In the genomic region with DNA sequence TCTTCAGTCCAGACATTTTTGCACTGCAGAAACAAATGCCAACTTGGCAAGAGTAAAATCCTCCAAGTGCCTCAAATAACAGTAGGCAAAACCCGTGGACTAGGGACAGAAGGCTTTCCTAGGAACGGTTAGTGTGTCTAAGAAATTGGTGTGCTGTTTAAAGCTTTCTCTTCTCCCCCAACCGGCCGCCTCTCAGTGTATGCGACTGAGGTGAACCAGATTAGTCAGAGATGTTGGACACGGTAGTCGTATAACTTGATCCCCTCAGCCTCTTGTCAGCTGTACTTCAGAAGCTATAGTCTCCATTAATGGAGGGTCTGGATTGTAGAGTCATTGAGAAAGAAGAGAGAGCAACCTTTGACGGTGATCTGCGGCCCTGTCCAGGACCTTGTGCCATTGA, we compare ENCODE assay signal across 27 cellular contexts. TPM values are rescaled to one million over a fixed set of nuclear protein-coding genes. Genes with fewer than 3 reads are reported as not detected.
DNase-seq lines count a peak whose midpoint lies in the region; ATAC-seq, FAIRE-seq and TF ChIP-seq lines count a peak whose summit lies in the region.
"Had no signal": no experiment of that assay in that cellular context is flagged by ENCODE, and none has a peak within 500 bp of the region (broad histone marks: within the 10 kb centered on the region; RNA-seq: fewer than 3 reads in every experiment).

No MANE protein-coding gene starts in this region.

- dilution Hi-C loops in keratinocyte (cut with MboI; ENCODE audit: extremely low pct_ligation_motif_present, low sequenced_read_pairs) = no loop called here

- H3K9me3 ChIP-seq in HCT116 (ENCODE audit: control insufficient read depth in 1 of 2, insufficient read depth in 1 of 2, low read depth in 1 of 2, low read length in 2 of 2) (no peaks in the 10 kb centered on the region), SJCRH30 (replicated peaks) (no peaks in the 10 kb centered on the region), keratinocyte (ENCODE audit: control insufficient read depth, low read depth, low read length) (no peaks in the 10 kb centered on the region), skeletal muscle tissue (ENCODE audit: control insufficient read depth in 3 of 3, low read length in 3 of 3) (no peaks in the 10 kb centered on the region)
- H3K9me3 ChIP-seq: left lung, mucosa of descending colon, SK-N-SH had no signal

- H2AFZ ChIP-seq in HCT116 (ENCODE audit: low read depth, low read length, poor library complexity, severe bottlenecking) (no peak overlapping the region), keratinocyte (ENCODE audit: control insufficient read depth, low read length) (no peak overlapping the region)
- H2AFZ ChIP-seq: hepatocyte had no signal

- no TSS peak for BruUV-seq in HCT116 (replicated peaks; lab: Mats Ljungman, UMichigan)

- H3K27me3 ChIP-seq in HCT116 (ENCODE audit: insufficient read depth, low read length) = no peaks in the 10 kb centered on the region
- H3K27me3 ChIP-seq in SJCRH30 = no peaks in the 10 kb centered on the region
- no peaks in the 10 kb centered on the region for H3K27me3 ChIP-seq in keratinocyte (ENCODE audit: control insufficient read depth, extremely low read depth, insufficient read depth, low read length)
- no peaks in the 10 kb centered on the region for H3K27me3 ChIP-seq in skeletal muscle tissue (ENCODE audit: control insufficient read depth in 3 of 3, insufficient read depth in 3 of 3, low read length in 3 of 3)
- H3K27me3 ChIP-seq: cardiac muscle cell, hepatocyte, left lung had no signal

- no peak for TF ChIP-seq RAD21 in HCT116 (IDR thresholded peaks at IDR 0.05; ENCODE audit: low read depth)

- H3K36me3 ChIP-seq in HCT116 (ENCODE audit: control insufficient read depth in 1 of 2, insufficient read depth in 2 of 2, low read length in 2 of 2) (no peaks in the 10 kb centered on the region), SJCRH30 (no peaks in the 10 kb centered on the region), keratinocyte (ENCODE audit: control insufficient read depth in 2 of 2, extremely low read depth in 1 of 2, insufficient read depth in 2 of 2, low read length in 2 of 2) (peaks cover 0 to 1% of the 10 kb centered on the region in 2 experiments), skeletal muscle tissue (ENCODE audit: control insufficient read depth in 3 of 3, insufficient read depth in 3 of 3, low read length in 3 of 3) (no peaks in the 10 kb centered on the region)
- H3K36me3 ChIP-seq: cardiac muscle cell, left lung had no signal

- CTCF ChIA-PET in HCT116 (lab: Charles Lee) = no interaction called here

- H3K27ac Mint-ChIP-seq in activated naive CD4-positive, alpha-beta T cell treated with anti-CD3 and anti-CD28 coated beads, Interleukin-2, amount 50 U/mL, for 72 hours = no peak overlapping the region
- H3K27ac Mint-ChIP-seq: IgD-negative memory B cell, T-helper 17 cell had no signal

- H3K27ac ChIP-seq in HCT116 (ENCODE audit: low read depth, low read length) = no peak overlapping the region
- peak overlapping the region; percentile 32 for H3K27ac ChIP-seq in SJCRH30
- H3K27ac ChIP-seq in keratinocyte (ENCODE audit: control insufficient read depth, insufficient read depth, low read length) = peak overlapping the region; percentile 48
- H3K27ac ChIP-seq in skeletal muscle tissue (ENCODE audit: low read depth, low read length) = no peak overlapping the region
- H3K27ac ChIP-seq: cardiac muscle cell, hepatocyte, left lung, RWPE1 had no signal

- no peaks in the 10 kb centered on the region for H3K9me2 ChIP-seq in HCT116 (ENCODE audit: insufficient read depth)
- H3K9me2 ChIP-seq: SK-N-SH had no signal

- H3K9ac ChIP-seq in HCT116 (ENCODE audit: low read length) (no peak overlapping the region), keratinocyte (ENCODE audit: control insufficient read depth, extremely low read depth, insufficient read depth, low read length) (peak overlapping the region; percentile 54), skeletal muscle tissue (ENCODE audit: low read depth in 1 of 3, low read length in 3 of 3) (peak overlapping the region in 2 of 3 donors; percentile 33 to 71)
- H3K9ac ChIP-seq: SK-N-SH had no signal

- intact Hi-C loops in HCT116 (cut with micrococcal nuclease) = no loop called here

- no peaks in the 10 kb centered on the region for H3K9me3 Mint-ChIP-seq in activated naive CD4-positive, alpha-beta T cell treated with anti-CD3 and anti-CD28 coated beads, Interleukin-2, amount 50 U/mL, for 72 hours

- RAD21 ChIA-PET in HCT116 (lab: Charles Lee; ENCODE audit: low non-redundant PET in 1 of 2, low total read pairs in 2 of 2, uncharacterized antibody in 2 of 2, unreplicated experiment in 2 of 2) = no interaction called here

- no peak for TF ChIP-seq CTCF in HCT116 (IDR thresholded peaks at IDR 0.05 in 2 of 3, conservative IDR thresholded peaks at IDR 0.05 in 1 of 3; ENCODE audit: borderline replicate concordance in 1 of 3, insufficient read depth in 1 of 3, low read depth in 2 of 3, low read length in 2 of 3)
- TF ChIP-seq CTCF in keratinocyte (optimal IDR thresholded peaks at IDR 0.05 in 1 of 3, IDR thresholded peaks at IDR 0.05 in 1 of 3, conservative IDR thresholded peaks at IDR 0.05 in 1 of 3; ENCODE audit: extremely low read depth in 1 of 3, insufficient read depth in 2 of 3, low read length in 3 of 3) = no peak

- POLR2A ChIA-PET in HCT116 (lab: Charles Lee) = no interaction called here

- H3K4me3 ChIP-seq in HCT116 (replicated peaks in 1 of 2; ENCODE audit: low read depth in 1 of 2, low read length in 2 of 2) (no peak overlapping the region), SJCRH30 (no peak overlapping the region), keratinocyte (ENCODE audit: control insufficient read depth in 2 of 3, extremely low read depth in 1 of 3, insufficient read depth in 2 of 3, low read depth in 1 of 3, low read length in 3 of 3) (no peak overlapping the region), skeletal muscle tissue (ENCODE audit: low read length in 3 of 3) (peak overlapping the region; percentile 1 to 37 (median 36))
- H3K4me3 ChIP-seq: cardiac muscle cell, hepatocyte, left lung, mucosa of descending colon, skin epidermis had no signal

- H3K36me3 Mint-ChIP-seq in activated naive CD4-positive, alpha-beta T cell treated with anti-CD3 and anti-CD28 coated beads, Interleukin-2, amount 50 U/mL, for 72 hours = peaks cover 6 to 9% of the 10 kb centered on the region in 2 donors

- no peak for DNase-seq in HCT116 (ENCODE audit: low read depth, low spot score)
- peak; percentile 26 to 50 for DNase-seq in SJCRH30
- DNase-seq in keratinocyte (ENCODE audit: low read depth, low spot score) = no peak
- DNase-seq in ecto neural progenitor cell (ENCODE audit: low spot score) = no peak
- DNase-seq in activated naive CD4-positive, alpha-beta T cell treated with anti-CD3 and anti-CD28 coated beads, Interleukin-2, amount 50 U/mL, for 72 hours (ENCODE audit: low spot score in 2 of 2) = no peak
- DNase-seq in amygdala (lab: John Stamatoyannopoulos, UW) = no peak
- DNase-seq: activated CD4-positive, alpha-beta T cell treated with anti-CD3 and anti-CD28 coated beads for 4 hours; activated T-cell treated with anti-CD3 and anti-CD28 coated beads, Interleukin-2, amount 50 U/mL, for 4 hours; C1 segment of cervical spinal cord; foreskin fibroblast; left lung; mucosa of descending colon; NCI-H1092 treated with DMSO at 0.1 percent for 48 hours; NCI-H187 treated with DMSO at 0.1 percent for 48 hours; NCI-H345; NCI-H774; SK-N-SH; substantia nigra; T-helper 17 cell had no signal

- no peak for TF ChIP-seq POLR2A in HCT116 (IDR thresholded peaks at IDR 0.05; ENCODE audit: borderline replicate concordance, extremely low read depth, insufficient read depth, insufficient read length)

- ATAC-seq in HCT116 (no peak), GM21515 (IDR thresholded peaks at IDR 0.05; ENCODE audit: unreplicated experiment) (no peak)
- ATAC-seq in activated naive CD4-positive, alpha-beta T cell treated with anti-CD3 and anti-CD28 coated beads, Interleukin-2, amount 50 U/mL, for 72 hours = no peak
- ATAC-seq: activated T-cell treated with anti-CD3 and anti-CD28 coated beads, Interleukin-2, amount 50 U/mL, for 4 hours; left lung; mucosa of descending colon; T-helper 17 cell had no signal

- H3K4me1 ChIP-seq in HCT116 (ENCODE audit: control insufficient read depth in 1 of 2, insufficient read depth in 2 of 2, low read length in 2 of 2) = peaks cover 47 to 58% of the 10 kb centered on the region in 2 experiments
- peaks cover 17% of the 10 kb centered on the region for H3K4me1 ChIP-seq in SJCRH30
- peaks cover 76% of the 10 kb centered on the region for H3K4me1 ChIP-seq in keratinocyte (ENCODE audit: control insufficient read depth, extremely low read depth, insufficient read depth, low read length)
- peaks cover 31 to 39% (median 31%) of the 10 kb centered on the region in 3 donors for H3K4me1 ChIP-seq in skeletal muscle tissue (ENCODE audit: control insufficient read depth in 3 of 3, insufficient read depth in 3 of 3, low read length in 3 of 3)

- 0 out of 2 replicates have a peak overlapping the region, but pooled peaks have one; percentile 20 for H3K4me2 ChIP-seq in HCT116 (ENCODE audit: low read length)
- peak overlapping the region; percentile 68 for H3K4me2 ChIP-seq in keratinocyte (ENCODE audit: control insufficient read depth, extremely low read depth, insufficient read depth, low read depth, low read length)
- H3K4me2 ChIP-seq: hepatocyte, SK-N-SH had no signal

- peak; percentile 71 for FAIRE-seq in keratinocyte (lab: Jason Lieb, UNC)
- FAIRE-seq: D721Med had no signal

- H3K79me2 ChIP-seq in HCT116 (ENCODE audit: insufficient read depth, low read length) (peaks cover 80% of the 10 kb centered on the region), keratinocyte (ENCODE audit: control insufficient read depth, insufficient read depth, low read length) (peaks cover 78% of the 10 kb centered on the region)

- no peaks in the 10 kb centered on the region for H4K20me1 ChIP-seq in HCT116 (ENCODE audit: insufficient read depth)
- no peaks in the 10 kb centered on the region for H4K20me1 ChIP-seq in keratinocyte (ENCODE audit: control insufficient read depth, extremely low read depth, insufficient read depth, low read length)

- peaks cover 2% of the 10 kb centered on the region for H3K9me1 ChIP-seq in keratinocyte (ENCODE audit: control insufficient read depth, extremely low read depth, insufficient read depth, low read length)

TF ChIP-seq in HCT116, 20 proteins besides CTCF, POLR2A, EP300 and RAD21:
- no peak for TF ChIP-seq EZH2 (IDR thresholded peaks at IDR 0.05)

RNA-seq across cellular contexts. Expression of a gene that starts 21.7 kb away (rescaled TPM):
- total RNA-seq in HCT116 (2021; ENCODE audit: unreplicated experiment) (102 TPM), skeletal muscle tissue (49.1 TPM)
- polyA plus RNA-seq in HCT116 (2012) = 33.8 and 36.6 TPM in 2 replicates
- 51.9 and 53.5 TPM in 2 replicates for total RNA-seq in SJCRH30 (2014; rRNA removed; shearing (Covaris generic))
- polyA plus RNA-seq in keratinocyte = 53.6 to 83.5 TPM (median 62.0 TPM) in 3 replicates
- 74.9 TPM for polyA plus RNA-seq in keratinocyte (2011; ENCODE audit: low read depth)
- 32.0 and 75.4 TPM in 2 replicates for polyA plus RNA-seq in keratinocyte (2011; cell fraction: cytosol; rRNA removed)
- 101 and 133 TPM in 2 replicates for polyA plus RNA-seq in keratinocyte (2011; cell fraction: nucleus; rRNA removed)
- polyA plus RNA-seq in keratinocyte (2012; ENCODE audit: low replicate concordance) = 25.4 and 60.2 TPM in 2 replicates
- polyA minus RNA-seq in keratinocyte = 48.5 to 186 TPM (median 78.5 TPM) in 3 replicates
- polyA minus RNA-seq in keratinocyte (2011; cell fraction: cytosol; rRNA and poly(A)+ RNA removed) = 37.2 TPM
- 116 and 242 TPM in 2 replicates for polyA minus RNA-seq in keratinocyte (2011; cell fraction: nucleus; rRNA and poly(A)+ RNA removed)
- 10 to 100 TPM; 26.2 to 37.2 TPM for total RNA-seq in activated naive CD4-positive, alpha-beta T cell treated with anti-CD3 and anti-CD28 coated beads, Interleukin-2, amount 50 U/mL, for 72 hours

Comparison
In these comparisons a context has a peak if more than half of its experiments do, and no peak if none do; other contexts are left out.
1. DNase-seq: peak in SJCRH30 (2 of 2); none in HCT116 (single experiment), keratinocyte (single experiment), ecto neural progenitor cell (single experiment), activated naive CD4-positive, alpha-beta T cell treated with anti-CD3 and anti-CD28 coated beads, Interleukin-2, amount 50 U/mL, for 72 hours (0 of 2) and amygdala (0 of 56).
2. H3K27ac ChIP-seq: peak in SJCRH30 (single experiment) and keratinocyte (single experiment); none in HCT116 (single experiment) and skeletal muscle tissue (single experiment).
3. H3K4me3 ChIP-seq: peak in skeletal muscle tissue (3 of 3); none in HCT116 (0 of 2), SJCRH30 (single experiment) and keratinocyte (0 of 3).